1 cellular context compared by ENCODE assay signal in the genomic region with DNA sequence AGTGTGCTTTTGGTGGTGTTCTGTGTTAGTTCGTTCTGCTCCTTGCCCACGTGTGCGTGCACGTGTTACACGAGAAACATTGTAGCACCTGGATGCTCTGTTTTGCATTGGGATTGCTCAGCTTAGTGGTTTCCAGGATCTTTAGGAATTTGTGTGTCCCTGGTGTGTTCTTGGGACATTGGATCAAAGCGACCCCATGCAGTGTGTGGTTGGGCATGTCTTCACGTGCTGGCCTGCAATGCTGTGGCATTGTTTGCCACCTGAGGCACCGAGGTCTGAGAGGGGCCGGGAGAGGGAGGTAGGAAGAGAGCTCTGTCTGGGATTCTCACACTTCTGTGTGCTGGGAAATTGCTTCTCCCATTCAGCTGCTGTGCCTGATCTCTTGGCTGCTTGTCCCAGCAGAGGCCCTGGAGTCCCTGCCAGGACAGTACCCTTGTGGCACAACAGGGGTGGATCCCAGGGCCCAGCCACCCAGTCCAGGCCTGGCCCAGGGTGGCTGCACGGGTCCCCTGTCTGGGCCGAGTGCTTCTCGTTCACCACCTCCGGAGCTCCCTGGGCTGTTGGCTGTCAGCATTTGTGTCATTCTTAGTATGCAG.
TF ChIP-seq lines count a peak whose summit lies in the region.

No MANE protein-coding gene starts in this region.

TF ChIP-seq in H1, 55 proteins besides CTCF, POLR2A, EP300 and RAD21:
- TF ChIP-seq BRCA1 (IDR thresholded peaks at IDR 0.05; ENCODE audit: low read depth, low read length) (no peak), SRF (IDR thresholded peaks at IDR 0.05; ENCODE audit: low read depth, low read length) (no peak), SAP30 (IDR thresholded peaks at IDR 0.05; ENCODE audit: insufficient read depth, insufficient replicate concordance, low read length) (no peak), JUN (IDR thresholded peaks at IDR 0.05; ENCODE audit: low read depth, low read length) (no peak), SP1 (IDR thresholded peaks at IDR 0.05; ENCODE audit: low read depth, low read length) (no peak)
- TF ChIP-seq, protein P1, sequence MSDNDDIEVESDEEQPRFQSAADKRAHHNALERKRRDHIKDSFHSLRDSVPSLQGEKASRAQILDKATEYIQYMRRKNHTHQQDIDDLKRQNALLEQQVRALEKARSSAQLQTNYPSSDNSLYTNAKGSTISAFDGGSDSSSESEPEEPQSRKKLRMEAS (IDR thresholded peaks at IDR 0.05), result no peak
